Comparison of ENCODE assay signal across 20 cellular contexts in genomic region chr6:143549221-143549620, GRCh38. TPM values are rescaled to one million over a fixed set of nuclear protein-coding genes. Genes with fewer than 3 reads are reported as not detected.
A peak's percentile ranks its signal among the peaks of the same experiment; 100 is the strongest.
DNase-seq lines count a peak whose midpoint lies in the region; ATAC-seq and TF ChIP-seq lines count a peak whose summit lies in the region.
"Had no signal": no experiment of that assay in that cellular context is flagged by ENCODE, and none has a peak within 500 bp of the region (broad histone marks: within the 10 kb centered on the region; RNA-seq: fewer than 3 reads in every experiment).

No MANE protein-coding gene starts in this region.

- H3K27ac Mint-ChIP-seq in CD4-positive, alpha-beta T cell: peak overlapping the region; percentile 80
- H3K27ac Mint-ChIP-seq: WTC11 had no signal

- TF ChIP-seq CTCF in CD4-positive, alpha-beta T cell (IDR thresholded peaks at IDR 0.05): no peak
- no peak for TF ChIP-seq CTCF in GM13976 (IDR thresholded peaks at IDR 0.05; ENCODE audit: borderline replicate concordance, control extremely low read depth, extremely low read depth, insufficient read depth, missing control alignments)

- peaks cover 77% of the 10 kb centered on the region for H3K4me1 Mint-ChIP-seq in CD4-positive, alpha-beta T cell (ENCODE audit: low read depth)

- no peaks in the 10 kb centered on the region for H3K36me3 Mint-ChIP-seq in CD4-positive, alpha-beta T cell (ENCODE audit: low read depth)
- H3K36me3 Mint-ChIP-seq: immature natural killer cell, WTC11 had no signal

- no peak overlapping the region for H3K27ac ChIP-seq in CD4-positive, alpha-beta T cell (ENCODE audit: low read depth, low read length)
- H3K27ac ChIP-seq: adrenal gland, heart right ventricle, upper lobe of left lung had no signal

- no peaks in the 10 kb centered on the region for H3K9me3 ChIP-seq in CD4-positive, alpha-beta T cell (ENCODE audit: control insufficient read depth, low read length)
- H3K9me3 ChIP-seq: adrenal gland, heart right ventricle, upper lobe of left lung had no signal

- POLR2A ChIA-PET in CD4-positive, alpha-beta T cell (lab: Charles Lee): interaction anchor here (1.5 to 6.2 kb wide), 2 partner anchors 13 to 99 kb away, joined by 5 to 48 read pairs; partner anchors contain the start of genes ADAT2 and PEX3

- CTCF ChIA-PET in CD4-positive, alpha-beta T cell (lab: Charles Lee): interaction anchor here (1.2 kb wide), 1 partner anchor 26 kb away, joined by 4 read pairs; no protein-coding TSS in a partner anchor

- H3K9me3 Mint-ChIP-seq in CD4-positive, alpha-beta T cell: no peaks in the 10 kb centered on the region
- H3K9me3 Mint-ChIP-seq: immature natural killer cell, WTC11 had no signal

- H3K27me3 ChIP-seq in CD4-positive, alpha-beta T cell (ENCODE audit: control insufficient read depth, insufficient read depth, low read length): no peaks in the 10 kb centered on the region
- H3K27me3 ChIP-seq: adrenal gland, heart right ventricle, upper lobe of left lung had no signal

- no peak for DNase-seq in CD4-positive, alpha-beta T cell
- DNase-seq in Daoy (ENCODE audit: low read depth) (peak; percentile 29), T1000 (lab: John Stamatoyannopoulos, UW) (peak; percentile 5), glomerular visceral epithelial cell (ENCODE audit: extremely low spot score) (peak; percentile 46), SIG-M5 (lab: John Stamatoyannopoulos, UW) (no peak), GM13976 (ENCODE audit: low spot score) (no peak), SW 1271 (lab: John Stamatoyannopoulos, UW) (no peak)
- DNase-seq: adrenal gland, cortex of kidney, DMS79 treated with DMSO at 0.1 percent for 48 hours, heart right ventricle, immature natural killer cell, NCI-H1417 treated with DMSO at 0.1 percent for 48 hours, NCI-H774, OCI-M1, SHP77 treated with DMSO at 0.1 percent for 48 hours, upper lobe of left lung had no signal

- no peak for ATAC-seq in CD4-positive, alpha-beta T cell (ENCODE audit: poor library complexity)
- ATAC-seq in GM21786 (IDR thresholded peaks at IDR 0.05; ENCODE audit: unreplicated experiment): no peak
- ATAC-seq: heart right ventricle, HepG2, WTC11 had no signal

- no peaks in the 10 kb centered on the region for H3K27me3 Mint-ChIP-seq in CD4-positive, alpha-beta T cell

- in situ Hi-C loops in GM13976 (cut with MboI; ENCODE audit: low sequenced_read_pairs, unreplicated experiment): no loop called here

- intact Hi-C loops in CD4-positive, alpha-beta T cell (cut with DNase I, micrococcal nuclease): no loop called here

- H3K4me3 Mint-ChIP-seq in CD4-positive, alpha-beta T cell: no peak overlapping the region
- H3K4me3 Mint-ChIP-seq: immature natural killer cell, WTC11 had no signal

RNA-seq across cellular contexts. Expression of gene FUCA2, which starts 37.7 kb away (rescaled TPM):
- total RNA-seq in CD4-positive, alpha-beta T cell: 1 to 10 TPM; 1.1 to 1.5 TPM
- total RNA-seq in Daoy (2014; rRNA removed; shearing (Covaris generic)): 49.3 and 50.1 TPM in 2 replicates

Comparison
In these comparisons a context has a peak if more than half of its experiments do, and no peak if none do; other contexts are left out.
1. DNase-seq: peak in Daoy (single experiment), T1000 (single experiment) and glomerular visceral epithelial cell (single experiment); none in CD4-positive, alpha-beta T cell (0 of 10), SIG-M5 (single experiment), GM13976 (single experiment) and SW 1271 (0 of 2).
2. RNA of gene FUCA2, which starts 37.7 kb away (total RNA-seq): 49.3 to 50.1 TPM in Daoy; 1.1 to 1.5 TPM in CD4-positive, alpha-beta T cell; every median in the first group is over 10 times any median in the second.